ENCODE assay signal across 9 cellular contexts in the genomic region with DNA sequence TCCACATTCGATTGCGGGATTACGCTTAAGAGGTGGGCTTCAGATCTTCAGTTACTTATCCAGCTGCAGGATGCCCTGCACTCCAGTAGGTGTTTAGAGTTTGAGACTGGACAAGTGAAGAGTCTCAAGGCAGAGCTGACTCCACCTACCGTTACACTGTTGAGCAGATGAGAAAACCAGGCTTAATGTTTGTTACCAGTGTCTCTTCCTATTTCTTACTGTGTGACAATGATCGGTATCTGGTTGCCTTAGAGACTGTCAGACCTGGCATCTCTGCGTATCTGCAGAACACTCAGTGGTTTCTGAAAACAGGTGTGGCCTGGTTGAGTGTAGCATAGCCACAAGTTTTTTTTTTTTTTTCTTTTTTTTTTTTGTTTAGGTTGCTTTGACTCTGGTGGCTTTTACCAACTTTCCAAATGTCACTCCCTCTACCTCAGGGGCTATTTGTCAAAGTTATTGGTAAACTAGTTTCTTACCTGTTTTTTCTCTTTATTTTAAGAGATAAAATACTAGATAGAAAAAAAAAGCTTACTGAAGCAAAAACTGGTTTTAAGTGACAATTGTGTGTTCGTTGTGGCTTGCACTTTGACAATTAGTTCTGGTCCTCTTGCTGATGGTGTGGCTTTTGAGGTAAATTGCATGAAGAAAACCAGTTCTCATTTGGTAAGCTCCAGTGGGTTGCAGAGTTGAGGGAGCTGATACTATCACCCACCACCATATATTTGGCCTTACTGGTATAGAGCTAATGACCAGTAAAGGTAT.
A peak's percentile ranks its signal among the peaks of the same experiment; 100 is the strongest.
DNase-seq lines count a peak whose midpoint lies in the region; ATAC-seq and TF ChIP-seq lines count a peak whose summit lies in the region.
"Had no signal": no experiment of that assay in that cellular context is flagged by ENCODE, and none has a peak within 500 bp of the region (broad histone marks: within the 10 kb centered on the region; RNA-seq: fewer than 3 reads in every experiment).

No MANE protein-coding gene starts in this region.

- H2BK15ac ChIP-seq in H9 (ENCODE audit: low read depth, low read length): no peak overlapping the region

- H3K4ac ChIP-seq in H9 (ENCODE audit: low read depth, low read length): no peak overlapping the region

- H3K27me3 Mint-ChIP-seq in H9 (ENCODE audit: low read depth): no peaks in the 10 kb centered on the region

- H2AK5ac ChIP-seq in H9 (ENCODE audit: insufficient read length, low read length): no peak overlapping the region

- TF ChIP-seq CTCF in H9 (conservative IDR thresholded peaks at IDR 0.05): no peak

- no peaks in the 10 kb centered on the region for H3K79me1 ChIP-seq in H9 (ENCODE audit: insufficient read depth, low read depth, low read length, poor library complexity, severe bottlenecking)

- H4K91ac ChIP-seq in H9 (ENCODE audit: insufficient read length, low read depth, low read length): no peak overlapping the region

- no CpG with 5 or more reads among the region's 7 CpGs for WGBS in H9 (ENCODE audit: extremely low coverage, insufficient read length, low lambda C conversion rate)

- H2AFZ ChIP-seq in H9 (ENCODE audit: low read length): no peak overlapping the region

- H4K20me1 ChIP-seq in H9 (ENCODE audit: control insufficient read depth, insufficient read depth, insufficient read length): no peaks in the 10 kb centered on the region

- H3T11ph ChIP-seq in H9 (ENCODE audit: low read length): no peak overlapping the region

- no peak overlapping the region for H2BK12ac ChIP-seq in H9 (ENCODE audit: insufficient read length, low read depth, low read length)

- H3K79me2 ChIP-seq in H9 (ENCODE audit: insufficient read depth, low read length): no peaks in the 10 kb centered on the region

- peaks cover under 1 to 4% of the 10 kb centered on the region in 2 experiments; a peak in 3 of 4 replicates for H3K4me1 Mint-ChIP-seq in H9

- H3K14ac ChIP-seq in H9 (ENCODE audit: insufficient read depth, low read length): no peak overlapping the region

- no peak overlapping the region for H2BK20ac ChIP-seq in H9 (ENCODE audit: low read depth, low read length, poor library complexity, severe bottlenecking)

- H3K27me3 ChIP-seq in H9 (ENCODE audit: insufficient read depth, low read length): no peaks in the 10 kb centered on the region

- H3K36me3 Mint-ChIP-seq in H9 (ENCODE audit: insufficient read depth in 1 of 3, low read depth in 3 of 3): no peaks in the 10 kb centered on the region
- H3K36me3 Mint-ChIP-seq: brain had no signal

- no peak overlapping the region for H4K8ac ChIP-seq in H9 (replicated peaks; ENCODE audit: insufficient read length, low read depth, low read length)

- no peak overlapping the region for H3K56ac ChIP-seq in H9 (ENCODE audit: insufficient read length, low read depth, low read length)

- no peaks in the 10 kb centered on the region for H3K4me1 ChIP-seq in H9 (ENCODE audit: insufficient read depth, low read length)

- H2BK120ac ChIP-seq in H9 (ENCODE audit: low read depth, low read length, poor library complexity, severe bottlenecking): no peak overlapping the region

- no peak overlapping the region for H3K27ac ChIP-seq in H9 (ENCODE audit: insufficient read length, low read depth, low read length)

- DNase-seq in DMS79 treated with DMSO at 0.1 percent for 48 hours (lab: John Stamatoyannopoulos, UW) (peak; percentile 85), activated T-helper 1 cell treated with Interleukin-2 at 50 U/mL for 16 hours (ENCODE audit: low read depth) (peak; percentile 51), H9 (no peak), RKO (ENCODE audit: low spot score) (no peak), NCI-H524 treated with DMSO at 0.1 percent for 48 hours (lab: John Stamatoyannopoulos, UW) (no peak)
- DNase-seq in stimulated activated CD4-positive, alpha-beta T cell treated with anti-CD3 and anti-CD28 coated beads, Interleukin-4, amount 100 ng/mL, for 1 hour: peak; percentile 29

- no peak overlapping the region for H2BK5ac ChIP-seq in H9 (ENCODE audit: insufficient read length, low read length)

- H3K9me3 Mint-ChIP-seq in H9: peaks cover 3 to 4% of the 10 kb centered on the region in 2 experiments; a peak in 1 of 5 replicates
- H3K9me3 Mint-ChIP-seq: brain had no signal

- H3K27ac Mint-ChIP-seq in H9: no peak overlapping the region
- H3K27ac Mint-ChIP-seq: brain had no signal

- ATAC-seq in GM19468 (IDR thresholded peaks at IDR 0.05; ENCODE audit: extremely low read depth, unreplicated experiment) (peak; percentile 82), HG03521 (IDR thresholded peaks at IDR 0.05; ENCODE audit: unreplicated experiment) (peak; percentile 92)

- H3K23ac ChIP-seq in H9 (ENCODE audit: insufficient read length, low read depth, low read length): no peak overlapping the region

- H4K5ac ChIP-seq in H9 (ENCODE audit: insufficient read length, low read depth, low read length): no peak overlapping the region

- no peak overlapping the region for H3K4me2 ChIP-seq in H9 (ENCODE audit: insufficient read depth, insufficient read length, low read length)

- no peak overlapping the region for H3K18ac ChIP-seq in H9 (ENCODE audit: insufficient read length, low read depth, low read length)

- H3K9me3 ChIP-seq in H9 (ENCODE audit: control insufficient read depth, low read depth, low read length): no peaks in the 10 kb centered on the region

- H3K4me3 Mint-ChIP-seq in H9: no peak overlapping the region
- H3K4me3 Mint-ChIP-seq: brain had no signal

- H3K23me2 ChIP-seq in H9 (ENCODE audit: insufficient read length, low read depth, low read length, poor library complexity, severe bottlenecking): no peaks in the 10 kb centered on the region

- H3K9ac ChIP-seq in H9 (ENCODE audit: extremely low read depth, insufficient read length, low read length): no peak overlapping the region

Comparison
In these comparisons a context has a peak if more than half of its experiments do, and no peak if none do; other contexts are left out.
1. DNase-seq: peak in DMS79 treated with DMSO at 0.1 percent for 48 hours (single experiment), activated T-helper 1 cell treated with Interleukin-2 at 50 U/mL for 16 hours (single experiment) and stimulated activated CD4-positive, alpha-beta T cell treated with anti-CD3 and anti-CD28 coated beads, Interleukin-4, amount 100 ng/mL, for 1 hour (single experiment); none in H9 (single experiment), RKO (single experiment) and NCI-H524 treated with DMSO at 0.1 percent for 48 hours (single experiment).